In genomic region chr1:183871568-183871967, GRCh38 we compare ENCODE assay signal across 12 cellular contexts.
DNase-seq lines count a peak whose midpoint lies in the region; ATAC-seq, FAIRE-seq and TF ChIP-seq lines count a peak whose summit lies in the region.
"Had no signal": no experiment of that assay in that cellular context is flagged by ENCODE, and none has a peak within 500 bp of the region (broad histone marks: within the 10 kb centered on the region; RNA-seq: fewer than 3 reads in every experiment).

No MANE protein-coding gene starts in this region.

- no peak for DNase-seq in astrocyte (ENCODE audit: low read depth)
- DNase-seq in inferior parietal cortex (ENCODE audit: extremely low spot score), result peak; percentile 47
- DNase-seq in sigmoid colon, result no peak
- no peak for DNase-seq in activated gamma-delta T cell (lab: John Stamatoyannopoulos, UW)
- DNase-seq: activated CD8-positive, alpha-beta T cell treated with anti-CD3 and anti-CD28 coated beads, Interleukin-2, amount 10 ng/mL, durations not matched to agents 7 days and 5 days; small intestine had no signal

- no peaks in the 10 kb centered on the region for H3K27me3 ChIP-seq in BLaER1 treated with 17β-estradiol and CSF1 and Interleukin-3, amounts not matched to agents 10 nM and 100 nM
- no peaks in the 10 kb centered on the region for H3K27me3 ChIP-seq in astrocyte (ENCODE audit: insufficient read depth, low read length)
- H3K27me3 ChIP-seq in sigmoid colon, result no peaks in the 10 kb centered on the region

- no peak for TF ChIP-seq POLR2A in sigmoid colon (IDR thresholded peaks at IDR 0.05)

- peaks cover 9% of the 10 kb centered on the region for H3K4me1 Mint-ChIP-seq in astrocyte (ENCODE audit: low read depth, unreplicated experiment)

- H3K4me3 ChIP-seq in BLaER1 treated with 17β-estradiol and CSF1 and Interleukin-3, amounts not matched to agents 10 nM and 100 nM, result peak overlapping the region in 4 of 10 experiments; percentile 5 to 31 (median 13); a peak in 4 of 20 replicates
- H3K4me3 ChIP-seq in astrocyte (ENCODE audit: insufficient read depth, low read depth, low read length) (no peak overlapping the region), sigmoid colon (no peak overlapping the region)

- ATAC-seq in esophagus mucosa (no peak), HG03460 (IDR thresholded peaks at IDR 0.05; ENCODE audit: unreplicated experiment) (no peak), HG02981 (IDR thresholded peaks at IDR 0.05; ENCODE audit: unreplicated experiment) (no peak)
- ATAC-seq: activated CD8-positive, alpha-beta T cell treated with anti-CD3 and anti-CD28 coated beads, Interleukin-2, amount 10 ng/mL, durations not matched to agents 7 days and 5 days had no signal

- H3K27me3 Mint-ChIP-seq in astrocyte (ENCODE audit: low read depth, unreplicated experiment), result no peaks in the 10 kb centered on the region
- H3K27me3 Mint-ChIP-seq: activated naive CD4-positive, alpha-beta T cell treated with anti-CD3 and anti-CD28 coated beads, Interleukin-2, amount 50 U/mL, for 24 hours had no signal

- H3K4me3 Mint-ChIP-seq in astrocyte (ENCODE audit: unreplicated experiment), result no peak overlapping the region
- H3K4me3 Mint-ChIP-seq: activated CD8-positive, alpha-beta T cell treated with anti-CD3 and anti-CD28 coated beads, Interleukin-2, amount 10 ng/mL, durations not matched to agents 7 days and 5 days; activated naive CD4-positive, alpha-beta T cell treated with anti-CD3 and anti-CD28 coated beads, Interleukin-2, amount 50 U/mL, for 24 hours; T-helper 2 cell treated with Interferon-gamma antibody and Interleukin-4, amounts not matched to agents 5 μg/mL and 100 μg/mL, for 36 hours had no signal

- TF ChIP-seq CTCF in astrocyte (IDR thresholded peaks at IDR 0.05; ENCODE audit: insufficient read depth, low read depth, low read length) (no peak), sigmoid colon (IDR thresholded peaks at IDR 0.05) (no peak)

- TF ChIP-seq EP300 in sigmoid colon (IDR thresholded peaks at IDR 0.05), result no peak

- intact Hi-C loops in sigmoid colon (cut with DNase I), result no loop called here

- no peak for FAIRE-seq in astrocyte (lab: Jason Lieb, UNC)
- FAIRE-seq: small intestine had no signal

- no peak overlapping the region for H2AFZ ChIP-seq in astrocyte (ENCODE audit: low read depth, low read length)

- H3K27ac Mint-ChIP-seq in astrocyte (ENCODE audit: unreplicated experiment), result no peak overlapping the region
- H3K27ac Mint-ChIP-seq: activated CD8-positive, alpha-beta T cell treated with anti-CD3 and anti-CD28 coated beads, Interleukin-2, amount 10 ng/mL, durations not matched to agents 7 days and 5 days; activated naive CD4-positive, alpha-beta T cell treated with anti-CD3 and anti-CD28 coated beads, Interleukin-2, amount 50 U/mL, for 24 hours; T-helper 2 cell treated with Interferon-gamma antibody and Interleukin-4, amounts not matched to agents 5 μg/mL and 100 μg/mL, for 36 hours had no signal

- H3K9ac ChIP-seq in BLaER1 treated with 17β-estradiol and CSF1 and Interleukin-3, amounts not matched to agents 10 nM and 100 nM, result peak overlapping the region in 10 of 11 experiments; percentile 66 to 83 (median 78); a peak in 18 of 22 replicates
- no peak overlapping the region for H3K9ac ChIP-seq in astrocyte (ENCODE audit: low read length)

- H3K4me2 ChIP-seq in BLaER1 treated with 17β-estradiol and CSF1 and Interleukin-3, amounts not matched to agents 10 nM and 100 nM, result peak overlapping the region; percentile 77 to 92 (median 86)
- peak overlapping the region; percentile 41 for H3K4me2 ChIP-seq in astrocyte (ENCODE audit: low read length)

- H3K9me3 Mint-ChIP-seq in astrocyte (ENCODE audit: unreplicated experiment), result no peaks in the 10 kb centered on the region
- H3K9me3 Mint-ChIP-seq: activated naive CD4-positive, alpha-beta T cell treated with anti-CD3 and anti-CD28 coated beads, Interleukin-2, amount 50 U/mL, for 24 hours; T-helper 2 cell treated with Interferon-gamma antibody and Interleukin-4, amounts not matched to agents 5 μg/mL and 100 μg/mL, for 36 hours had no signal

- H3K4me1 ChIP-seq in BLaER1 treated with 17β-estradiol and CSF1 and Interleukin-3, amounts not matched to agents 10 nM and 100 nM, result peaks cover 87 to 100% (median 98%) of the 10 kb centered on the region in 10 experiments
- H3K4me1 ChIP-seq in astrocyte (ENCODE audit: insufficient read depth, low read length), result peaks cover 15% of the 10 kb centered on the region
- peaks cover 0 to 61% (median 53%) of the 10 kb centered on the region in 4 donors for H3K4me1 ChIP-seq in sigmoid colon

- H3K36me3 ChIP-seq in BLaER1 treated with 17β-estradiol and CSF1 and Interleukin-3, amounts not matched to agents 10 nM and 100 nM, result peaks cover 28 to 88% (median 45%) of the 10 kb centered on the region in 11 experiments
- H3K36me3 ChIP-seq in astrocyte (ENCODE audit: insufficient read depth, low read length) (no peaks in the 10 kb centered on the region), sigmoid colon (peaks cover 0 to 8% (median 0%) of the 10 kb centered on the region in 4 donors)

- 87 to 89% methylated on average over 3 of the region's 3 CpGs for WGBS in sigmoid colon, 2 donors

- H3K36me3 Mint-ChIP-seq in astrocyte (ENCODE audit: low read depth, unreplicated experiment), result peaks cover 2% of the 10 kb centered on the region
- H3K36me3 Mint-ChIP-seq: activated naive CD4-positive, alpha-beta T cell treated with anti-CD3 and anti-CD28 coated beads, Interleukin-2, amount 50 U/mL, for 24 hours had no signal

- H3K79me2 ChIP-seq in astrocyte (ENCODE audit: insufficient read depth, low read length), result no peaks in the 10 kb centered on the region

- H4K20me1 ChIP-seq in BLaER1 treated with 17β-estradiol and CSF1 and Interleukin-3, amounts not matched to agents 10 nM and 100 nM, result peaks cover 0 to 23% (median 0%) of the 10 kb centered on the region in 11 experiments; a peak in 2 of 22 replicates
- no peaks in the 10 kb centered on the region for H4K20me1 ChIP-seq in astrocyte (ENCODE audit: insufficient read depth, low read length)

- peak overlapping the region; percentile 89 to 97 (median 94) for H3K27ac ChIP-seq in BLaER1 treated with 17β-estradiol and CSF1 and Interleukin-3, amounts not matched to agents 10 nM and 100 nM
- H3K27ac ChIP-seq in astrocyte (ENCODE audit: low read depth, low read length) (no peak overlapping the region), sigmoid colon (peak overlapping the region; percentile 55 to 75 (median 64))

- H3K9me3 ChIP-seq in BLaER1 treated with 17β-estradiol and CSF1 and Interleukin-3, amounts not matched to agents 10 nM and 100 nM (replicated peaks in 1 of 11), result peaks cover 0 to 2% (median 0%) of the 10 kb centered on the region in 11 experiments; a peak in 2 of 22 replicates
- H3K9me3 ChIP-seq in astrocyte (ENCODE audit: insufficient read depth, low read depth, low read length), result no peaks in the 10 kb centered on the region
- H3K9me3 ChIP-seq in sigmoid colon, result no peaks in the 10 kb centered on the region
